ENCODE assay signal across 7 cellular contexts in the genomic region with DNA sequence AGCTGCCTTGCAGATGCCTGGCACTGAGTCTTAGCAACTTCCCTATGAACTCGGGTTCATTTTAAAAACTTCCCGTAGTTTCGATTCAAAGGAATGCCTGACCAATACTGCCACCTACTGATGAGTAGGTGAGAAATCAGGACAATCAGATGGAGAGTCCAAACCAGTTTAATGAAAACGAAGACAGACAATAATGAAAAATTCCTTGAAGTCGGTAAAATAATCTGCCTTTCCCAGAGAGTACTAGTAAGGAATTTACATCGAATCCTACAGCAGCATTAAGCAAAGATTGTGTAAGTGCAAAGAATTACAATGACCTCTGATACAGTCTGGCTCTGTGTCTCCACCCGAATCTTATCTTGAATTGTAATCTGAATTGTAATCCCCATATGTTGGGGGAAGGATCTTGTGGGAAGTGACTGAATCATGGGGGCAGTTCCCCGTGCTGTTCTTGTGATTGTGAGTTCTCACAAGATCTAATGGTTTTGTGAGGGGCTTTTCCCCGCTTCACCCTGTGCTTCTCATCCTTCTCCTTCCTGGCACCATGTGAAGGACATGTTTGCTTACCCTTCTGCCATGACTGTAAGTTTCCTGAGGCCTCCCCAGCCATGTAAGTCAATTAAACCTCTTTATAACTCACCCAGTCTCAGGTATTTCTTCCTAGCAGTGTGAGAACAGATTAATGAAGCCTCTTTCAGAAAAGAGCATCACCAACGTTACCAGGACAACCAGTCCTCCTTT.
A peak's percentile ranks its signal among the peaks of the same experiment; 100 is the strongest.
DNase-seq lines count a peak whose midpoint lies in the region; ATAC-seq and TF ChIP-seq lines count a peak whose summit lies in the region.

No MANE protein-coding gene starts in this region.

- no peak overlapping the region for H3K27ac ChIP-seq in heart right ventricle

- peaks cover 0 to 6% (median 0%) of the 10 kb centered on the region in 9 donors for H3K4me1 ChIP-seq in heart right ventricle

- H3K9me3 ChIP-seq in heart right ventricle = peaks cover 0 to 18% (median 6%) of the 10 kb centered on the region in 11 donors

- no peak for DNase-seq in GM06990 (ENCODE audit: extremely low read depth, insufficient read length)
- peak; percentile 31 for DNase-seq in NCI-H1048 (lab: John Stamatoyannopoulos, UW)
- DNase-seq in activated naive CD8-positive, alpha-beta T cell treated with anti-CD3 and anti-CD28 coated beads, Interleukin-2, amount 50 U/mL, for 24 hours = no peak
- DNase-seq in heart right ventricle = peak in 1 of 2 donors; percentile 7
- DNase-seq in retinal pigment epithelial cell (ENCODE audit: low read depth) = peak; percentile 34
- DNase-seq in T-helper 1 cell = no peak

- peak; percentile 33 for TF ChIP-seq CTCF in GM06990 (IDR thresholded peaks at IDR 0.05; ENCODE audit: insufficient read depth, low read length, poor library complexity, severe bottlenecking)
- TF ChIP-seq CTCF in heart right ventricle (IDR thresholded peaks at IDR 0.05) = peak; percentile 42 to 79 (median 72)
- peak; percentile 77 for TF ChIP-seq CTCF in retinal pigment epithelial cell (conservative IDR thresholded peaks at IDR 0.05; ENCODE audit: low read depth, low read length)

- intact Hi-C loops in heart right ventricle (cut with DNase I) = loop anchor here in 6 of 10 donors (2.0 to 10.0 kb wide), 4 partner anchors 71 to 78 kb away; no protein-coding TSS in a partner anchor

- peaks cover 2% of the 10 kb centered on the region for H3K27me3 Mint-ChIP-seq in activated naive CD8-positive, alpha-beta T cell treated with anti-CD3 and anti-CD28 coated beads, Interleukin-2, amount 50 U/mL, for 24 hours

- H3K27ac Mint-ChIP-seq in activated naive CD8-positive, alpha-beta T cell treated with anti-CD3 and anti-CD28 coated beads, Interleukin-2, amount 50 U/mL, for 24 hours = no peak overlapping the region

- H3K9me3 Mint-ChIP-seq in activated naive CD8-positive, alpha-beta T cell treated with anti-CD3 and anti-CD28 coated beads, Interleukin-2, amount 50 U/mL, for 24 hours = peaks cover 12% of the 10 kb centered on the region

- no peaks in the 10 kb centered on the region for H3K36me3 ChIP-seq in GM06990 (ENCODE audit: control insufficient read depth, insufficient read depth, low read length)
- H3K36me3 ChIP-seq in heart right ventricle = peaks cover 0 to 36% (median 0%) of the 10 kb centered on the region in 9 donors

- H3K27me3 ChIP-seq in GM06990 (replicated peaks; ENCODE audit: control insufficient read depth, insufficient read depth, low read length) = no peaks in the 10 kb centered on the region
- H3K27me3 ChIP-seq in heart right ventricle = no peaks in the 10 kb centered on the region

- WGBS in heart right ventricle, 2 donors = 26 to 31% methylated on average over 10 of the region's 10 CpGs

- H3K4me3 Mint-ChIP-seq in activated naive CD8-positive, alpha-beta T cell treated with anti-CD3 and anti-CD28 coated beads, Interleukin-2, amount 50 U/mL, for 24 hours = peak overlapping the region; percentile 35

- no peak for ATAC-seq in activated naive CD8-positive, alpha-beta T cell treated with anti-CD3 and anti-CD28 coated beads, Interleukin-2, amount 50 U/mL, for 24 hours
- ATAC-seq in heart right ventricle (peak; percentile 58 to 81 (median 72)), HG03565 (IDR thresholded peaks at IDR 0.05; ENCODE audit: unreplicated experiment) (no peak)

- H3K36me3 Mint-ChIP-seq in activated naive CD8-positive, alpha-beta T cell treated with anti-CD3 and anti-CD28 coated beads, Interleukin-2, amount 50 U/mL, for 24 hours (ENCODE audit: low read depth) = peaks cover 6% of the 10 kb centered on the region

- H3K4me1 Mint-ChIP-seq in activated naive CD8-positive, alpha-beta T cell treated with anti-CD3 and anti-CD28 coated beads, Interleukin-2, amount 50 U/mL, for 24 hours = peaks cover 9% of the 10 kb centered on the region

- H3K4me3 ChIP-seq in GM06990 (replicated peaks; ENCODE audit: low read depth, low read length) (no peak overlapping the region), heart right ventricle (peak overlapping the region in 6 of 10 donors; percentile 16 to 42 (median 27)), retinal pigment epithelial cell (ENCODE audit: low read length) (no peak overlapping the region)

Comparison
In these comparisons a context has a peak if more than half of its experiments do, and no peak if none do; other contexts are left out.
1. DNase-seq: peak in NCI-H1048 (single experiment) and retinal pigment epithelial cell (single experiment); none in GM06990 (single experiment), activated naive CD8-positive, alpha-beta T cell treated with anti-CD3 and anti-CD28 coated beads, Interleukin-2, amount 50 U/mL, for 24 hours (single experiment) and T-helper 1 cell (0 of 5).
2. H3K4me3 ChIP-seq: peak in heart right ventricle (6 of 10); none in GM06990 (single experiment) and retinal pigment epithelial cell (single experiment).
3. ATAC-seq: peak in heart right ventricle (8 of 8); none in activated naive CD8-positive, alpha-beta T cell treated with anti-CD3 and anti-CD28 coated beads, Interleukin-2, amount 50 U/mL, for 24 hours (single experiment) and HG03565 (single experiment).
4. Peak in every context shown above with its lines, with median percentiles within 50 percentile points of each other: CTCF ChIP-seq.